Comparison of ENCODE assay signal across 19 cellular contexts in genomic region chr2:104919127-104919526, GRCh38.
DNase-seq lines count a peak whose midpoint lies in the region; ATAC-seq and TF ChIP-seq lines count a peak whose summit lies in the region.
"Had no signal": no experiment of that assay in that cellular context is flagged by ENCODE, and none has a peak within 500 bp of the region (broad histone marks: within the 10 kb centered on the region; RNA-seq: fewer than 3 reads in every experiment).

No MANE protein-coding gene starts in this region.

- no peaks in the 10 kb centered on the region for H3K79me2 ChIP-seq in GM23338 (replicated peaks; ENCODE audit: insufficient read depth)

- H3K27me3 Mint-ChIP-seq in MCF 10A (ENCODE audit: insufficient read depth, unreplicated experiment) (no peaks in the 10 kb centered on the region), GM23338 (ENCODE audit: insufficient read depth, low read depth, poor library complexity) (peaks cover 4% of the 10 kb centered on the region)
- H3K27me3 Mint-ChIP-seq: CD4-positive, alpha-beta memory T cell had no signal

- DNase-seq in MCF 10A (ENCODE audit: unreplicated experiment) (peak; percentile 66), breast epithelium (ENCODE audit: low spot score in 2 of 2) (no peak), NCI-H69 (lab: John Stamatoyannopoulos, UW) (peak; percentile 4), epithelial cell of proximal tubule (ENCODE audit: low read depth) (peak; percentile 53), upper lobe of right lung (no peak), retina (no peak), NK-92 (lab: John Stamatoyannopoulos, UW; ENCODE audit: unreplicated experiment) (no peak), GM23338 (ENCODE audit: low spot score) (no peak)
- DNase-seq: activated CD4-positive, alpha-beta T cell treated with anti-CD3 and anti-CD28 coated beads, Interleukin-2, amount 50 U/mL, for 4 hours; activated naive CD4-positive, alpha-beta T cell treated with Interleukin-2 at 50 U/mL for 16 hours; activated T-cell treated with anti-CD3 and anti-CD28 coated beads for 4 hours; CD4-positive, alpha-beta memory T cell; gastrocnemius medialis; left lung; NCI-H1694; NCI-H526 treated with DMSO at 0.1 percent for 48 hours; stimulated activated CD4-positive, alpha-beta T cell treated with anti-CD3 and anti-CD28 coated beads, Interleukin-2, amount 100 ng/mL, for 24 hours had no signal

- H2AFZ ChIP-seq in GM23338 = no peak overlapping the region

- peaks cover 6% of the 10 kb centered on the region for H3K4me1 Mint-ChIP-seq in MCF 10A (ENCODE audit: insufficient read depth, unreplicated experiment)
- H3K4me1 Mint-ChIP-seq in GM23338 = no peaks in the 10 kb centered on the region

- POLR2A ChIA-PET in MCF 10A (lab: Yijun Ruan, JAX) = interaction anchor here (0.6 to 1.4 kb wide), 2 partner anchors 22 to 153 kb away, joined by 3 to 4 read pairs; no protein-coding TSS in a partner anchor

- H3K4me2 ChIP-seq in GM23338 = no peak overlapping the region

- H3K27me3 ChIP-seq in breast epithelium (no peaks in the 10 kb centered on the region), upper lobe of right lung (no peaks in the 10 kb centered on the region), GM23338 (ENCODE audit: insufficient read depth) (no peaks in the 10 kb centered on the region)
- H3K27me3 ChIP-seq: gastrocnemius medialis, left lung had no signal

- H3F3A ChIP-seq in GM23338 (replicated peaks; ENCODE audit: low read depth) = no peaks in the 10 kb centered on the region

- H3K9me2 ChIP-seq in GM23338 (ENCODE audit: insufficient read depth) = peaks cover 13% of the 10 kb centered on the region

- no peaks in the 10 kb centered on the region for H4K20me1 ChIP-seq in GM23338 (replicated peaks; ENCODE audit: insufficient read depth)

- H3K27ac Mint-ChIP-seq in MCF 10A (ENCODE audit: low read depth, unreplicated experiment) = no peak overlapping the region
- H3K27ac Mint-ChIP-seq in GM23338 = no peak overlapping the region
- H3K27ac Mint-ChIP-seq: CD4-positive, alpha-beta memory T cell had no signal

- H3K9me3 ChIP-seq in breast epithelium = peaks cover 0 to 7% of the 10 kb centered on the region in 2 donors
- H3K9me3 ChIP-seq in upper lobe of right lung = no peaks in the 10 kb centered on the region
- H3K9me3 ChIP-seq: gastrocnemius medialis had no signal

- no peak overlapping the region for H3K4me3 ChIP-seq in breast epithelium
- no peak overlapping the region for H3K4me3 ChIP-seq in epithelial cell of proximal tubule (ENCODE audit: low read depth, low read length)
- no peak overlapping the region for H3K4me3 ChIP-seq in upper lobe of right lung
- no peak overlapping the region for H3K4me3 ChIP-seq in GM23338
- H3K4me3 ChIP-seq: gastrocnemius medialis, GM12878, left lung had no signal

- TF ChIP-seq CTCF in MCF 10A (IDR thresholded peaks at IDR 0.05; ENCODE audit: unreplicated experiment) (no peak), breast epithelium (IDR thresholded peaks at IDR 0.05) (no peak), epithelial cell of proximal tubule (conservative IDR thresholded peaks at IDR 0.05; ENCODE audit: low read depth, low read length) (no peak), upper lobe of right lung (IDR thresholded peaks at IDR 0.05) (no peak), GM23338 (conservative IDR thresholded peaks at IDR 0.05; ENCODE audit: low read depth in 2 of 2) (no peak)

- H3K9me3 Mint-ChIP-seq in MCF 10A (ENCODE audit: unreplicated experiment) (peaks cover 7% of the 10 kb centered on the region), GM23338 (no peaks in the 10 kb centered on the region; the same call in 2 of the 3 replicates)

- H3K4me1 ChIP-seq in breast epithelium (no peaks in the 10 kb centered on the region), upper lobe of right lung (no peaks in the 10 kb centered on the region), GM23338 (ENCODE audit: insufficient read depth) (no peaks in the 10 kb centered on the region)
- H3K4me1 ChIP-seq: gastrocnemius medialis, left lung had no signal

- H3K4me3 Mint-ChIP-seq in MCF 10A (ENCODE audit: unreplicated experiment) = no peak overlapping the region
- H3K4me3 Mint-ChIP-seq in GM23338 = no peak overlapping the region
- H3K4me3 Mint-ChIP-seq: CD4-positive, alpha-beta memory T cell had no signal

- no TSS peak for BruUV-seq in MCF 10A (replicated peaks; lab: Mats Ljungman, UMichigan)

- H3K36me3 ChIP-seq in breast epithelium (no peaks in the 10 kb centered on the region), upper lobe of right lung (no peaks in the 10 kb centered on the region), GM23338 (ENCODE audit: insufficient read depth) (no peaks in the 10 kb centered on the region)
- H3K36me3 ChIP-seq: gastrocnemius medialis, left lung had no signal

- no peak overlapping the region for H3K27ac ChIP-seq in breast epithelium
- H3K27ac ChIP-seq in upper lobe of right lung = no peak overlapping the region
- no peak overlapping the region for H3K27ac ChIP-seq in GM23338 (ENCODE audit: low read depth)
- H3K27ac ChIP-seq: gastrocnemius medialis, left lung had no signal

- ATAC-seq in upper lobe of right lung = peak; percentile 46
- no peak for ATAC-seq in GM23338
- ATAC-seq: gastrocnemius medialis, GM12878, left lung, Panc1 had no signal

- no peak for TF ChIP-seq POLR2A in breast epithelium (IDR thresholded peaks at IDR 0.05)

- CTCF ChIA-PET in MCF 10A (lab: Yijun Ruan, JAX) = interaction anchor here (0.7 to 1.4 kb wide), 2 partner anchors 46 to 959 kb away, joined by 3 read pairs; no protein-coding TSS in a partner anchor

- H3K36me3 Mint-ChIP-seq in MCF 10A (ENCODE audit: insufficient read depth, unreplicated experiment) = no peaks in the 10 kb centered on the region
- no peaks in the 10 kb centered on the region for H3K36me3 Mint-ChIP-seq in GM23338 (ENCODE audit: low read depth)
- H3K36me3 Mint-ChIP-seq: CD4-positive, alpha-beta memory T cell had no signal

- intact Hi-C loops in MCF 10A (cut with micrococcal nuclease) (no loop called here), breast epithelium (cut with DNase I; ENCODE audit: low total_unique reads) (no loop called here), upper lobe of right lung (cut with DNase I) (no loop called here)

TF ChIP-seq in GM23338, 12 proteins besides CTCF, POLR2A, EP300 and RAD21:
- no peak for TF ChIP-seq ZNF331 (CRISPR knock-in tag; IDR thresholded peaks at IDR 0.05; ENCODE audit: low read depth)
- no peak for TF ChIP-seq REST (IDR thresholded peaks at IDR 0.05; ENCODE audit: unreplicated experiment)
- TF ChIP-seq EZH2phosphoT487 (IDR thresholded peaks at IDR 0.05; ENCODE audit: unreplicated experiment) = no peak
- no peak for TF ChIP-seq ZNF114 (CRISPR knock-in tag; IDR thresholded peaks at IDR 0.05)
- no peak for TF ChIP-seq ETS1 (IDR thresholded peaks at IDR 0.05)
- no peak for TF ChIP-seq CREB1 (CRISPR knock-in tag; IDR thresholded peaks at IDR 0.05; ENCODE audit: low read depth)

Comparison
In these comparisons a context has a peak if more than half of its experiments do, and no peak if none do; other contexts are left out.
1. DNase-seq: peak in MCF 10A (single experiment), NCI-H69 (single experiment) and epithelial cell of proximal tubule (single experiment); none in breast epithelium (0 of 2), upper lobe of right lung (single experiment), retina (single experiment), NK-92 (single experiment) and GM23338 (single experiment).